Comparison of ENCODE assay signal across 23 cellular contexts in the genomic region with DNA sequence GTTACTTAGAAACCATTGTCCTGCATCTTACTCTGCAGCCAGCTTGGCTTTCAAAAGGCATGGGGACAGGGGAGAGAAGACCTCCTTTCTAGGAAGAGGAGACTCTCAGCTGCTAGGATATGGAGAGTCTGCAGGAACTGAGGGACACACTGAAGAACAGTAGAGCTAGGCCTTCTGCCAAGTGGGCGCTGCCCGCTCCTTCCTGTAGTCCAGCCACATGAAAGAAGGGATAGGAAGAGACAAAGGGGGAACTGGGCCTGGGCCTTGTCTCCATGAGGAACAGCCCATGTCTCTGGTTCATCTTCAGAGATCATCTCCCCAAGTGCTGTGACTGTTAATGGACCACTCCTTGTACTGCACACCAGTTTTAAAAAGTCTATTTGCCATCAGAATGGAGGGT.
"Had no signal": no experiment of that assay in that cellular context is flagged by ENCODE, and none has a peak within 500 bp of the region (broad histone marks: within the 10 kb centered on the region; RNA-seq: fewer than 3 reads in every experiment).

No MANE protein-coding gene starts in this region.

- H3K36me3 Mint-ChIP-seq: stimulated activated naive B cell treated with anti-CD40 and anti-IgM and Interleukin-4, amounts not matched to agents 10 μg/mL and 1 μg/mL and 100 μg/mL, for 72 hours had no signal

- H3K36me3 ChIP-seq: esophagus squamous epithelium, gastroesophageal sphincter, right lobe of liver, spleen, tibial nerve had no signal

- FAIRE-seq: endometrium had no signal

- H3K9me3 Mint-ChIP-seq: nephron; stimulated activated naive B cell treated with anti-CD40 and anti-IgM and Interleukin-4, amounts not matched to agents 10 μg/mL and 1 μg/mL and 100 μg/mL, for 72 hours; stimulated activated naive CD8-positive, alpha-beta T cell treated with anti-CD3 and anti-CD28 coated beads, Interleukin-15, amount 100 ng/mL, for 72 hours had no signal

- H3K4me3 ChIP-seq: esophagus squamous epithelium, gastroesophageal sphincter, mucosa of descending colon, psoas muscle, right lobe of liver, spleen, testis, tibial nerve had no signal

- H3K4me1 ChIP-seq: esophagus squamous epithelium, gastroesophageal sphincter, psoas muscle, right lobe of liver, spleen, testis, tibial nerve had no signal

- H3K4me1 Mint-ChIP-seq: nephron; stimulated activated naive B cell treated with anti-CD40 and anti-IgM and Interleukin-4, amounts not matched to agents 10 μg/mL and 1 μg/mL and 100 μg/mL, for 72 hours; stimulated activated naive CD8-positive, alpha-beta T cell treated with anti-CD3 and anti-CD28 coated beads, Interleukin-15, amount 100 ng/mL, for 72 hours had no signal

- ATAC-seq: gastroesophageal sphincter; left lobe of liver; mucosa of descending colon; psoas muscle; right lobe of liver; stimulated activated naive B cell treated with anti-CD40 and anti-IgM and Interleukin-4, amounts not matched to agents 10 μg/mL and 1 μg/mL and 100 μg/mL, for 72 hours; stimulated activated naive CD8-positive, alpha-beta T cell treated with anti-CD3 and anti-CD28 coated beads, Interleukin-15, amount 100 ng/mL, for 72 hours had no signal

- H3K27ac ChIP-seq: epithelial cell of prostate, esophagus squamous epithelium, gastroesophageal sphincter, psoas muscle, right lobe of liver, spleen, testis, tibial nerve had no signal

- H3K4me3 Mint-ChIP-seq: nephron; stimulated activated naive B cell treated with anti-CD40 and anti-IgM and Interleukin-4, amounts not matched to agents 10 μg/mL and 1 μg/mL and 100 μg/mL, for 72 hours; stimulated activated naive CD8-positive, alpha-beta T cell treated with anti-CD3 and anti-CD28 coated beads, Interleukin-15, amount 100 ng/mL, for 72 hours had no signal

- H3K27ac Mint-ChIP-seq: nephron; stimulated activated naive B cell treated with anti-CD40 and anti-IgM and Interleukin-4, amounts not matched to agents 10 μg/mL and 1 μg/mL and 100 μg/mL, for 72 hours; stimulated activated naive CD8-positive, alpha-beta T cell treated with anti-CD3 and anti-CD28 coated beads, Interleukin-15, amount 100 ng/mL, for 72 hours had no signal

- H3K9me3 ChIP-seq: esophagus squamous epithelium, gastroesophageal sphincter, mucosa of descending colon, psoas muscle, right lobe of liver, spleen, testis, tibial nerve had no signal

- DNase-seq: effector memory CD4-positive, alpha-beta T cell; esophagus squamous epithelium; foreskin fibroblast; glutamatergic neuron; islet precursor cell; mammary epithelial cell; mucosa of descending colon; psoas muscle; retina; right lobe of liver; spleen; stimulated activated CD4-positive, alpha-beta T cell treated with anti-CD3 and anti-CD28 coated beads, Interleukin-15, amount 100 ng/mL, for 24 hours; stimulated activated CD4-positive, alpha-beta T cell treated with anti-CD3 and anti-CD28 coated beads, Interleukin-1b, Interleukin-23, amount 100 ng/mL, for 48 hours; stimulated activated CD4-positive, alpha-beta T cell treated with anti-CD3 and anti-CD28 coated beads, Interleukin-4, amount 100 ng/mL, for 24 hours; stimulated activated naive B cell treated with anti-CD40 and anti-IgM and Interleukin-4, amounts not matched to agents 10 μg/mL and 1 μg/mL and 100 μg/mL, for 72 hours; stimulated activated naive CD8-positive, alpha-beta T cell treated with anti-CD3 and anti-CD28 coated beads, Interleukin-15, amount 100 ng/mL, for 72 hours; testis had no signal

- H3K27me3 ChIP-seq: esophagus squamous epithelium, right lobe of liver, spleen, testis, tibial nerve had no signal
